13 cellular contexts compared by ENCODE assay signal in the genomic region with DNA sequence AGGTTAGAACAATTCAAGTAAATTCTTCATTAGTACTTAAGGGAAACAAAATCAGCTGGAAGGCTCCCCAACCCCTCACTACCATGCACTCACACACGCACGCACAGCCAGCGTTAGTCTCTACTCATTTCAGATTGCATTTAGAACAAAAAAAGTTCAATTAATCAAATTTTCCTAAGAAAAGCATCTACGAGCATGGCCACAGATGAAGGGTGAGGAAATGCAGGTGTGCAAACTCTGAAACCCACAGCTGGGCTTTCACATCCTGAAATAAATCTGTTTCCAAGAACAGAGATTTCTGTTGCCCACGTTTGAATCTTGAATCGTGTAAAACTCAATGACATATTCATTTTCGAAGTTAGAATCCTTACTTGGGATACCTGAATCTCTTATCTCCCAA.
A peak's percentile ranks its signal among the peaks of the same experiment; 100 is the strongest.
DNase-seq lines count a peak whose midpoint lies in the region; ATAC-seq and TF ChIP-seq lines count a peak whose summit lies in the region.
"Had no signal": no experiment of that assay in that cellular context is flagged by ENCODE, and none has a peak within 500 bp of the region (broad histone marks: within the 10 kb centered on the region; RNA-seq: fewer than 3 reads in every experiment).

No MANE protein-coding gene starts in this region.

- H3K27ac Mint-ChIP-seq in stimulated activated naive CD8-positive, alpha-beta T cell treated with anti-CD3 and anti-CD28 coated beads, Interleukin-15, amount 100 ng/mL, for 72 hours = peak overlapping the region; percentile 88 to 97
- H3K27ac Mint-ChIP-seq in Caco-2 (ENCODE audit: unreplicated experiment) = no peak overlapping the region
- H3K27ac Mint-ChIP-seq: dendritic cell treated with granulocyte-macrophage colony-stimulating factor and Interleukin-4, amounts not matched to agents 40 ng/mL and 50 ng/mL, for 4 days had no signal

- POLR2A ChIA-PET in OCI-LY7 (lab: Charles Lee) (interaction anchor here (0.6 to 4.4 kb wide), 8 partner anchors 12 to 513 kb away, joined by 3 to 108 read pairs (median 4); a partner anchor contains a TSS), Caco-2 (lab: Charles Lee) (no interaction called here)

- intact Hi-C loops in OCI-LY7 (cut with micrococcal nuclease; ENCODE audit: unreplicated experiment) = loop anchor here (1.0 to 5.0 kb wide), 6 partner anchors 58 to 540 kb away; a partner anchor contains a TSS
- intact Hi-C loops in Caco-2 (cut with micrococcal nuclease; ENCODE audit: unreplicated experiment) = no loop called here

- CTCF ChIA-PET in OCI-LY7 (lab: Charles Lee; ENCODE audit: unreplicated experiment) (interaction anchor here (0.8 to 3.3 kb wide), 2 partner anchors 59 to 202 kb away, joined by 3 to 12 read pairs; no protein-coding TSS in a partner anchor), Caco-2 (lab: Charles Lee) (no interaction called here)

- no peak for TF ChIP-seq CTCF in OCI-LY7 (conservative IDR thresholded peaks at IDR 0.05; ENCODE audit: low read length)
- no peak for TF ChIP-seq CTCF in Caco-2 (IDR thresholded peaks at IDR 0.05; ENCODE audit: insufficient read depth in 1 of 2, low read depth in 1 of 2, low read length in 1 of 2, severe bottlenecking in 1 of 2, unreplicated experiment in 1 of 2)

- H3K79me2 ChIP-seq in OCI-LY7 (ENCODE audit: insufficient read depth, low read depth, low read length) = peaks cover 5% of the 10 kb centered on the region; the same call in 1 of the 2 replicates

- peak overlapping the region; percentile 70 for H3K4me2 ChIP-seq in OCI-LY7 (ENCODE audit: low read length)

- peak overlapping the region; percentile 97 for H3K27ac ChIP-seq in OCI-LY7 (ENCODE audit: low read depth, low read length, poor library complexity, severe bottlenecking)
- H3K27ac ChIP-seq: heart right ventricle had no signal

- no peaks in the 10 kb centered on the region for H4K20me1 ChIP-seq in OCI-LY7 (ENCODE audit: insufficient read depth, low read length)

- no peak overlapping the region for H2AFZ ChIP-seq in OCI-LY7 (ENCODE audit: low read length)

- H3K9me3 Mint-ChIP-seq in stimulated activated naive CD8-positive, alpha-beta T cell treated with anti-CD3 and anti-CD28 coated beads, Interleukin-15, amount 100 ng/mL, for 72 hours = no peaks in the 10 kb centered on the region
- no peaks in the 10 kb centered on the region for H3K9me3 Mint-ChIP-seq in Caco-2 (ENCODE audit: unreplicated experiment)
- H3K9me3 Mint-ChIP-seq: dendritic cell treated with granulocyte-macrophage colony-stimulating factor and Interleukin-4, amounts not matched to agents 40 ng/mL and 50 ng/mL, for 4 days had no signal

- H3K4me1 ChIP-seq in OCI-LY7 (ENCODE audit: insufficient read depth, low read length, poor library complexity, severe bottlenecking) = peaks cover 92% of the 10 kb centered on the region
- no peaks in the 10 kb centered on the region for H3K4me1 ChIP-seq in Caco-2

- H3K36me3 Mint-ChIP-seq in Caco-2 (ENCODE audit: insufficient read depth, unreplicated experiment) = peaks cover 14% of the 10 kb centered on the region

- peaks cover 62% of the 10 kb centered on the region for H3K4me1 Mint-ChIP-seq in stimulated activated naive CD8-positive, alpha-beta T cell treated with anti-CD3 and anti-CD28 coated beads, Interleukin-15, amount 100 ng/mL, for 72 hours
- no peaks in the 10 kb centered on the region for H3K4me1 Mint-ChIP-seq in Caco-2 (ENCODE audit: low read depth, unreplicated experiment)

- H3K36me3 ChIP-seq in OCI-LY7 (ENCODE audit: insufficient read depth, low read length) (peaks cover 30% of the 10 kb centered on the region), Caco-2 (ENCODE audit: control insufficient read depth, insufficient read depth, low read length) (no peaks in the 10 kb centered on the region; the same call in 1 of the 2 replicates)

- H3K4me3 Mint-ChIP-seq in stimulated activated naive CD8-positive, alpha-beta T cell treated with anti-CD3 and anti-CD28 coated beads, Interleukin-15, amount 100 ng/mL, for 72 hours = peak overlapping the region; percentile 32 to 64
- no peak overlapping the region for H3K4me3 Mint-ChIP-seq in Caco-2 (ENCODE audit: unreplicated experiment)
- H3K4me3 Mint-ChIP-seq: dendritic cell treated with granulocyte-macrophage colony-stimulating factor and Interleukin-4, amounts not matched to agents 40 ng/mL and 50 ng/mL, for 4 days had no signal

- peak in 2 of 3 donors; percentile 12 to 22 for DNase-seq in stimulated activated CD4-positive, alpha-beta T cell treated with anti-CD3 and anti-CD28 coated beads, TNF-alpha, amount 100 ng/mL, for 48 hours (ENCODE audit: low read depth in 3 of 3)
- DNase-seq in stimulated activated CD4-positive, alpha-beta T cell treated with anti-CD3 and anti-CD28 coated beads, Interleukin-12 subunit alpha, Interleukin-12 subunit beta, amount 100 ng/mL, for 4 hours = no peak
- DNase-seq in OCI-LY7 (ENCODE audit: low spot score) (peak; percentile 94), NCI-H2171 (lab: John Stamatoyannopoulos, UW) (no peak), Caco-2 (no peak), ecto neural progenitor cell (ENCODE audit: low spot score) (no peak)
- peak in 1 of 2 donors; percentile 29 for DNase-seq in stimulated activated naive CD8-positive, alpha-beta T cell treated with anti-CD3 and anti-CD28 coated beads, Interleukin-15, amount 100 ng/mL, for 72 hours
- DNase-seq: HCEC 1CT, heart right ventricle, mammary epithelial cell, NCI-H774 had no signal

- no peaks in the 10 kb centered on the region for H3K27me3 ChIP-seq in Caco-2 (replicated peaks; ENCODE audit: control insufficient read depth, insufficient read depth, low read length)
- H3K27me3 ChIP-seq: heart right ventricle had no signal

- H3K4me3 ChIP-seq in OCI-LY7 (ENCODE audit: low read depth, low read length, poor library complexity, severe bottlenecking) = peak overlapping the region; percentile 43
- H3K4me3 ChIP-seq in Caco-2 (ENCODE audit: low read depth, low read length) = no peak overlapping the region
- H3K4me3 ChIP-seq: heart right ventricle had no signal

- BruUV-seq in OCI-LY7 (replicated peaks; lab: Mats Ljungman, UMichigan) = no TSS peak
- BruUV-seq in Caco-2 (replicated peaks; lab: Mats Ljungman, UMichigan) = no TSS peak

- H3K9me2 ChIP-seq in OCI-LY7 (ENCODE audit: insufficient read depth, low read length) = no peaks in the 10 kb centered on the region

- no peaks in the 10 kb centered on the region for H3K27me3 Mint-ChIP-seq in stimulated activated naive CD8-positive, alpha-beta T cell treated with anti-CD3 and anti-CD28 coated beads, Interleukin-15, amount 100 ng/mL, for 72 hours
- no peaks in the 10 kb centered on the region for H3K27me3 Mint-ChIP-seq in Caco-2 (ENCODE audit: insufficient read depth, unreplicated experiment)
- H3K27me3 Mint-ChIP-seq: dendritic cell treated with granulocyte-macrophage colony-stimulating factor and Interleukin-4, amounts not matched to agents 40 ng/mL and 50 ng/mL, for 4 days had no signal

- ATAC-seq in HG02840 (IDR thresholded peaks at IDR 0.05; ENCODE audit: low FRiP score, unreplicated experiment) = peak; percentile 30
- peak; percentile 59 for ATAC-seq in stimulated activated naive CD8-positive, alpha-beta T cell treated with anti-CD3 and anti-CD28 coated beads, Interleukin-15, amount 100 ng/mL, for 72 hours
- ATAC-seq: heart right ventricle had no signal

- H3K9me3 ChIP-seq in OCI-LY7 (ENCODE audit: low read length) = no peaks in the 10 kb centered on the region
- H3K9me3 ChIP-seq in Caco-2 = no peaks in the 10 kb centered on the region
- H3K9me3 ChIP-seq: heart right ventricle had no signal

Comparison
In these comparisons a context has a peak if more than half of its experiments do, and no peak if none do; other contexts are left out.
1. DNase-seq: peak in stimulated activated CD4-positive, alpha-beta T cell treated with anti-CD3 and anti-CD28 coated beads, TNF-alpha, amount 100 ng/mL, for 48 hours (2 of 3) and OCI-LY7 (single experiment); none in stimulated activated CD4-positive, alpha-beta T cell treated with anti-CD3 and anti-CD28 coated beads, Interleukin-12 subunit alpha, Interleukin-12 subunit beta, amount 100 ng/mL, for 4 hours (single experiment), NCI-H2171 (single experiment), Caco-2 (0 of 2) and ecto neural progenitor cell (single experiment).